ENCODE assay signal across 8 cellular contexts in the genomic region with DNA sequence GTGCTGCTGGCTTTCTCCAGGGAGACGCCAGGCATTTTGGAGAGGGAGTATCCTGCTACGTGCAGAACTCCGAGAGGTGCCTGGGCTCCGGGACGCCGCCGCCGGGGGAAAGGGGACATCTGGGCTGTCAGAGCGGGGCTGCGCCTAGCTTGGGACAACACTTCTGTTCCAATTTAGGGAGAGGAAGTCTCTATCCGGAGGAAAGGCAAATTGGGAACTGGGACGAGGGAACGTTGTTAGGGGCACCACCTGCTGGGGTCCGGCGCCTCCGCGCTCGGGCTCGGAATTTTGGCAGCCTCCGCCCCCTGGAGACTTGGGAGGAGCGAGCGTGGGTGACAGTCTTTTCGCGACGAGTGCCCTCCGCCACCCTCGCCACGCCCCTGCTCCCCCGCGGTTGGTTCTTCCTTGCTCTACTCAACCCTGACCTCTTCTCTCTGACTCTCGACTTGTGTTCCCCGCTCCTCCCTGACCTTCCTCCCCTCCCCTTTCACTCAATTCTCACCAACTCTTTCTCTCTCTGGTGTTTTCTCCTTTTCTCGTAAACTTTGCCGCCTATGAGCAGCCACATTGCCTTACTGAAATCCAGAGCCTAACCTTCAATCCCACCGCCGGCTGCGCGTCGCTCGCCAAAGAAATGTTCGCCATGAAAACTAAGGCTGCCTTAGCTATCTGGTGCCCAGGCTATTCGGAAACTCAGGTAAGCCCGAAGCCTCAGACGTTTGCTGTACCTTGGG. TPM values are rescaled to one million over a fixed set of nuclear protein-coding genes. Genes with fewer than 3 reads are reported as not detected.
DNase-seq lines count a peak whose midpoint lies in the region; ATAC-seq, FAIRE-seq and TF ChIP-seq lines count a peak whose summit lies in the region.

No MANE protein-coding gene starts in this region.

- H3F3A ChIP-seq in DOHH2 (ENCODE audit: control insufficient read depth, insufficient read depth), result peaks cover 4% of the 10 kb centered on the region
- H3F3A ChIP-seq in GM23338 (replicated peaks; ENCODE audit: low read depth), result no peaks in the 10 kb centered on the region

- intact Hi-C loops in HepG2 (cut with micrococcal nuclease; ENCODE audit: unreplicated experiment), result no loop called here

- DNase-seq in GM23338 (ENCODE audit: low spot score) (peak; percentile 85), M059J (ENCODE audit: low read depth) (peak; percentile 54), chondrocyte (ENCODE audit: low spot score) (peak; percentile 72), HepG2 (ENCODE audit: low spot score) (no peak), inferior parietal cortex (ENCODE audit: extremely low spot score) (no peak)
- DNase-seq in stimulated activated CD4-positive, alpha-beta T cell treated with anti-CD3 and anti-CD28 coated beads, Interleukin-4, amount 100 ng/mL, for 48 hours (ENCODE audit: low read depth in 2 of 2), result peak; percentile 39 to 51

- BruUV-seq in HepG2 (replicated peaks; lab: Mats Ljungman, UMichigan), result no TSS peak

- FAIRE-seq in HepG2 (lab: Jason Lieb, UNC), result no peak

- TF ChIP-seq RAD21 in HepG2 (CRISPR knock-in tag; IDR thresholded peaks at IDR 0.05), result no peak

- no peak overlapping the region for H3K9ac ChIP-seq in HepG2 (ENCODE audit: insufficient read depth, low read depth, low read length)

- H2AFZ ChIP-seq in GM23338, result peak overlapping the region; percentile 99
- peak overlapping the region; percentile 56 for H2AFZ ChIP-seq in HepG2 (ENCODE audit: low read length)

- H4K20me1 ChIP-seq in DOHH2 (ENCODE audit: control insufficient read depth, insufficient read depth, low read depth, low read length) (no peaks in the 10 kb centered on the region), GM23338 (replicated peaks; ENCODE audit: insufficient read depth) (no peaks in the 10 kb centered on the region), HepG2 (ENCODE audit: insufficient read depth, low read length) (no peaks in the 10 kb centered on the region)

- peak overlapping the region; percentile 90 for H3K4me2 ChIP-seq in DOHH2 (ENCODE audit: low read length)
- H3K4me2 ChIP-seq in GM23338, result peak overlapping the region; percentile 89
- H3K4me2 ChIP-seq in HepG2 (ENCODE audit: low read depth, low read length), result peak overlapping the region; percentile 66

- H3K27me3 Mint-ChIP-seq in GM23338 (ENCODE audit: insufficient read depth, low read depth, poor library complexity) (peaks cover 60% of the 10 kb centered on the region), chondrocyte (ENCODE audit: low read depth) (peaks cover 58% of the 10 kb centered on the region)

- H3K4me1 ChIP-seq in DOHH2 (ENCODE audit: control insufficient read depth, low read length) (peaks cover 32% of the 10 kb centered on the region), GM23338 (ENCODE audit: insufficient read depth) (peaks cover 22% of the 10 kb centered on the region), HepG2 (ENCODE audit: insufficient read depth, low read length) (peaks cover 18% of the 10 kb centered on the region)

- H3K4me1 Mint-ChIP-seq in GM23338, result peaks cover 11% of the 10 kb centered on the region; the same call in 2 of the 3 replicates
- H3K4me1 Mint-ChIP-seq in chondrocyte (ENCODE audit: low read depth), result peaks cover 21% of the 10 kb centered on the region

- POLR2A ChIA-PET in HepG2 (lab: Yijun Ruan, JAX), result no interaction called here

- H3K4me3 ChIP-seq in DOHH2 (ENCODE audit: low read length) (peak overlapping the region; percentile 78), GM23338 (peak overlapping the region; percentile 86), WI38 (ENCODE audit: low read depth, low read length) (peak overlapping the region; percentile 70), HepG2 (replicated peaks in 1 of 3; ENCODE audit: insufficient read depth in 1 of 3, low read depth in 2 of 3, low read length in 3 of 3) (peak overlapping the region in 2 of 3 experiments; percentile 12 to 64; a peak in 3 of 6 replicates)

- whole genome bisulfite sequencing in HepG2 (ENCODE audit: low lambda C conversion rate), result 23% methylated on average over 21 of the region's 44 CpGs

- ATAC-seq in GM23338 (peak; percentile 65), HepG2 (peak; percentile 55)

- TF ChIP-seq POLR2A in HepG2 (IDR thresholded peaks at IDR 0.05; ENCODE audit: insufficient read depth in 1 of 2, low read depth in 2 of 2, low read length in 2 of 2), result no peak

- H3K27ac Mint-ChIP-seq in GM23338 (no peak overlapping the region), chondrocyte (ENCODE audit: unreplicated experiment) (no peak overlapping the region)

- H3K36me3 Mint-ChIP-seq in GM23338 (ENCODE audit: low read depth) (no peaks in the 10 kb centered on the region), chondrocyte (ENCODE audit: low read depth) (no peaks in the 10 kb centered on the region)

- H3K79me2 ChIP-seq in DOHH2 (ENCODE audit: control insufficient read depth, low read length) (no peaks in the 10 kb centered on the region), GM23338 (replicated peaks; ENCODE audit: insufficient read depth) (no peaks in the 10 kb centered on the region), HepG2 (ENCODE audit: insufficient read depth, low read length) (no peaks in the 10 kb centered on the region)

- TF ChIP-seq EP300 in HepG2 (IDR thresholded peaks at IDR 0.05; ENCODE audit: low read depth in 2 of 2, low read length in 2 of 2) (no peak), HepG2 (CRISPR knock-in tag; IDR thresholded peaks at IDR 0.05; ENCODE audit: borderline replicate concordance) (no peak)

- H3K9me3 ChIP-seq in DOHH2 (ENCODE audit: control insufficient read depth, insufficient read depth, low read length) (no peaks in the 10 kb centered on the region), HepG2 (ENCODE audit: low read length) (no peaks in the 10 kb centered on the region)

- H3K4me3 Mint-ChIP-seq in GM23338 (peak overlapping the region; percentile 90), chondrocyte (ENCODE audit: unreplicated experiment) (peak overlapping the region; percentile 78)

- in situ Hi-C loops in HepG2 (cut with HindIII; ENCODE audit: extremely low pct_ligation_motif_present, low pct_unique_long_range_greater_than_20kb), result no loop called here

- TF ChIP-seq CTCF in DOHH2 (IDR thresholded peaks at IDR 0.05; ENCODE audit: low read depth, low read length, poor library complexity, severe bottlenecking) (peak; percentile 19), GM23338 (conservative IDR thresholded peaks at IDR 0.05; ENCODE audit: low read depth in 2 of 2) (no peak), WI38 (IDR thresholded peaks at IDR 0.05; ENCODE audit: low read depth, low read length) (0 out of 2 replicates have a peak, but pooled peaks have one; percentile 8), chondrocyte (IDR thresholded peaks at IDR 0.05) (peak; percentile 38), HepG2 (CRISPR knock-in tag; IDR thresholded peaks at IDR 0.05) (no peak)

- H3K27me3 ChIP-seq in DOHH2 (ENCODE audit: control insufficient read depth, low read length) (peaks cover 50% of the 10 kb centered on the region), GM23338 (ENCODE audit: insufficient read depth) (peaks cover 73% of the 10 kb centered on the region), HepG2 (ENCODE audit: control insufficient read depth in 1 of 2, insufficient read depth in 2 of 2, low read length in 2 of 2) (peaks cover 0 to 47% of the 10 kb centered on the region in 2 experiments; a peak in 4 of 5 replicates)

- CTCF ChIA-PET in HepG2 (lab: Yijun Ruan, JAX; ENCODE audit: low intra/inter-chr PET ratio, low total read pairs), result no interaction called here

- H3K36me3 ChIP-seq in DOHH2 (ENCODE audit: control insufficient read depth, low read length) (no peaks in the 10 kb centered on the region), GM23338 (ENCODE audit: insufficient read depth) (no peaks in the 10 kb centered on the region), HepG2 (replicated peaks in 1 of 2; ENCODE audit: control insufficient read depth in 1 of 2, insufficient read depth in 2 of 2, low read length in 2 of 2) (no peaks in the 10 kb centered on the region)

- H3K9me2 ChIP-seq in DOHH2 (replicated peaks; ENCODE audit: control insufficient read depth, low read length), result no peaks in the 10 kb centered on the region; the same call in 1 of the 2 replicates
- H3K9me2 ChIP-seq in GM23338 (ENCODE audit: insufficient read depth), result no peaks in the 10 kb centered on the region

- no peak overlapping the region for H3K27ac ChIP-seq in DOHH2 (ENCODE audit: low read depth, low read length)
- no peak overlapping the region for H3K27ac ChIP-seq in GM23338 (ENCODE audit: low read depth)
- no peak overlapping the region for H3K27ac ChIP-seq in HepG2 (ENCODE audit: extremely low read length, insufficient read depth, low read length)

- H3K9me3 Mint-ChIP-seq in GM23338 (no peaks in the 10 kb centered on the region), chondrocyte (ENCODE audit: low read depth) (no peaks in the 10 kb centered on the region)

RNA-seq across cellular contexts. Expression of gene TSLP, which starts 1.6 kb away (rescaled TPM):
- 0.35 and 0.66 TPM in 2 replicates for total RNA-seq in GM23338 (2014; rRNA removed; shearing (Covaris generic))
- polyA plus RNA-seq in GM23338 (2016; fragmentation: Nextera tagmentation; extraction: Ambion mirVana) (1.5 and 2.1 TPM in 2 replicates), HepG2 (2011; rRNA removed) (not detected in 2 replicates)
- total RNA-seq in M059J (2014; rRNA removed; shearing (Covaris generic)), result 0.59 and 0.79 TPM in 2 replicates
- total RNA-seq in chondrocyte (0.20 TPM in 1 of 3 replicates, not detected in the others), HepG2 (2016; rRNA removed; fragmentation: Illumina TruSeq; extraction: Trizol) (not detected in 2 replicates)
- total RNA-seq in HepG2 (2016; cell fraction: cytosol; rRNA removed; fragmentation: Illumina TruSeq; extraction: Trizol; ENCODE audit: low read depth), result not detected in 2 replicates
- total RNA-seq in HepG2 (2016; cell fraction: insoluble cytoplasmic fraction; rRNA removed; fragmentation: Illumina TruSeq; extraction: Trizol), result not detected in 2 replicates
- total RNA-seq in HepG2 (2016; cell fraction: membrane; rRNA removed; fragmentation: Illumina TruSeq; extraction: Trizol), result not detected in 2 replicates
- total RNA-seq in HepG2 (2016; cell fraction: nucleus; rRNA removed; fragmentation: Illumina TruSeq; extraction: Trizol), result not detected in 2 replicates
- polyA plus RNA-seq in HepG2 (2011; cell fraction: cytosol; rRNA removed), result not detected in 2 replicates
- polyA plus RNA-seq in HepG2 (2011; cell fraction: nucleus; rRNA removed), result not detected in 2 replicates
- polyA plus RNA-seq in HepG2 (2012), result not detected in 2 replicates
- not detected in 2 replicates for polyA plus RNA-seq in HepG2 (2016; cell fraction: cytosol; fragmentation: Illumina TruSeq; extraction: Trizol; ENCODE audit: low read depth)
- polyA plus RNA-seq in HepG2 (2016; cell fraction: insoluble cytoplasmic fraction; fragmentation: Illumina TruSeq; extraction: Trizol; ENCODE audit: low read depth), result not detected in 2 replicates
- polyA plus RNA-seq in HepG2 (2016; cell fraction: membrane; fragmentation: Illumina TruSeq; extraction: Trizol; ENCODE audit: low read depth), result not detected in 2 replicates
- polyA plus RNA-seq in HepG2 (2016; cell fraction: nucleus; fragmentation: Illumina TruSeq; extraction: Trizol; ENCODE audit: insufficient read depth, low read depth), result not detected in 2 replicates
- polyA minus RNA-seq in HepG2 (2011; rRNA and poly(A)+ RNA removed; ENCODE audit: low replicate concordance), result 0.44 TPM in 1 of 2 replicates, not detected in the other
- not detected in 2 replicates for polyA minus RNA-seq in HepG2 (2011; cell fraction: cytosol; rRNA and poly(A)+ RNA removed)
- polyA minus RNA-seq in HepG2 (2011; cell fraction: nucleus; rRNA and poly(A)+ RNA removed), result not detected in 2 replicates

RNA-seq across cellular contexts. Expression of gene WDR36, which starts 19.0 kb away (rescaled TPM):
- 56.8 and 61.1 TPM in 2 replicates for total RNA-seq in GM23338 (2014; rRNA removed; shearing (Covaris generic))
- polyA plus RNA-seq in GM23338 (2016; fragmentation: Nextera tagmentation; extraction: Ambion mirVana) (14.3 and 18.5 TPM in 2 replicates), HepG2 (2011; rRNA removed) (15.1 and 18.2 TPM in 2 replicates)
- 25.3 and 39.0 TPM in 2 replicates for total RNA-seq in M059J (2014; rRNA removed; shearing (Covaris generic))
- total RNA-seq in chondrocyte (17.6 to 25.4 TPM (median 18.7 TPM) in 3 replicates), HepG2 (2016; rRNA removed; fragmentation: Illumina TruSeq; extraction: Trizol) (40.6 and 62.6 TPM in 2 replicates)
- total RNA-seq in HepG2 (2016; cell fraction: cytosol; rRNA removed; fragmentation: Illumina TruSeq; extraction: Trizol; ENCODE audit: low read depth), result 1.2 and 1.4 TPM in 2 replicates
- total RNA-seq in HepG2 (2016; cell fraction: insoluble cytoplasmic fraction; rRNA removed; fragmentation: Illumina TruSeq; extraction: Trizol), result 39.1 and 61.6 TPM in 2 replicates
- total RNA-seq in HepG2 (2016; cell fraction: membrane; rRNA removed; fragmentation: Illumina TruSeq; extraction: Trizol), result 6.0 and 7.2 TPM in 2 replicates
- 42.7 and 47.5 TPM in 2 replicates for total RNA-seq in HepG2 (2016; cell fraction: nucleus; rRNA removed; fragmentation: Illumina TruSeq; extraction: Trizol)
- polyA plus RNA-seq in HepG2 (2011; cell fraction: cytosol; rRNA removed), result 6.2 and 9.0 TPM in 2 replicates
- 18.4 and 19.2 TPM in 2 replicates for polyA plus RNA-seq in HepG2 (2011; cell fraction: nucleus; rRNA removed)
- 12.2 and 14.2 TPM in 2 replicates for polyA plus RNA-seq in HepG2 (2012)
- polyA plus RNA-seq in HepG2 (2016; cell fraction: cytosol; fragmentation: Illumina TruSeq; extraction: Trizol; ENCODE audit: low read depth), result 0.53 and 0.55 TPM in 2 replicates
- 23.3 and 25.1 TPM in 2 replicates for polyA plus RNA-seq in HepG2 (2016; cell fraction: insoluble cytoplasmic fraction; fragmentation: Illumina TruSeq; extraction: Trizol; ENCODE audit: low read depth)
- 1.7 and 2.3 TPM in 2 replicates for polyA plus RNA-seq in HepG2 (2016; cell fraction: membrane; fragmentation: Illumina TruSeq; extraction: Trizol; ENCODE audit: low read depth)
- polyA plus RNA-seq in HepG2 (2016; cell fraction: nucleus; fragmentation: Illumina TruSeq; extraction: Trizol; ENCODE audit: insufficient read depth, low read depth), result 26.9 and 31.0 TPM in 2 replicates
- 50.7 and 82.0 TPM in 2 replicates for polyA minus RNA-seq in HepG2 (2011; rRNA and poly(A)+ RNA removed; ENCODE audit: low replicate concordance)
- 24.4 and 24.8 TPM in 2 replicates for polyA minus RNA-seq in HepG2 (2011; cell fraction: cytosol; rRNA and poly(A)+ RNA removed)
- 108 and 117 TPM in 2 replicates for polyA minus RNA-seq in HepG2 (2011; cell fraction: nucleus; rRNA and poly(A)+ RNA removed)

Comparison
In these comparisons a context has a peak if more than half of its experiments do, and no peak if none do; other contexts are left out.
1. CTCF ChIP-seq: peak in DOHH2 (single experiment), WI38 (single experiment) and chondrocyte (single experiment); none in GM23338 (0 of 2) and HepG2 (single experiment).
2. DNase-seq: peak in GM23338 (single experiment), M059J (single experiment), chondrocyte (single experiment) and stimulated activated CD4-positive, alpha-beta T cell treated with anti-CD3 and anti-CD28 coated beads, Interleukin-4, amount 100 ng/mL, for 48 hours (2 of 2); none in HepG2 (single experiment) and inferior parietal cortex (single experiment).
3. Peak in every context shown above with its lines, with median percentiles within 50 percentile points of each other: H3K4me2 ChIP-seq and H3K4me3 ChIP-seq.